13 cellular contexts compared by ENCODE assay signal in the genomic region with DNA sequence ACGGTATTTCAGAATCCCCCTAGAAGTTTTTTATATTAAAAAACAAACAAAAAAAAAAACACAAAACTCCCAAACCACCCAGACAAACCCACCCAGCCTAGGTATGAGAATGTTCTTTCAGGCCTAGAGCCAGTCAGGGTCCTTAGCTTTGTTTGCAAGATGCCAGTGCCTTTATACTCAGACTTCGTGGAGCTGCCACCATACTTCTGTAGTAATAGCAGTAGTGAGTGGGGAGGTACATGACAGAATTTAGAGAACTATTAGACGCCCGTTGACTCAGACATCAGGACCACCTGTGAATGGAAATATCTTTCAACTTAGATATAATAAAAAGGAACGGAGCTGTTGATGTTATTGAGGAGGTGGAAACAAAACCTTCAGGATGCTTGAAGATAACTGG.
DNase-seq lines count a peak whose midpoint lies in the region; ATAC-seq and TF ChIP-seq lines count a peak whose summit lies in the region.
"Had no signal": no experiment of that assay in that cellular context is flagged by ENCODE, and none has a peak within 500 bp of the region (broad histone marks: within the 10 kb centered on the region; RNA-seq: fewer than 3 reads in every experiment).

No MANE protein-coding gene starts in this region.

- no peak for ATAC-seq in effector memory CD8-positive, alpha-beta T cell (replicated peaks)
- no peak for ATAC-seq in HG02885 (IDR thresholded peaks at IDR 0.05; ENCODE audit: poor library complexity, unreplicated experiment)

- peak; percentile 23 for DNase-seq in stimulated activated CD4-positive, alpha-beta T cell treated with anti-CD3 and anti-CD28 coated beads, Interleukin-1b, Interleukin-23, amount 100 ng/mL, for 48 hours
- no peak for DNase-seq in stimulated activated CD4-positive, alpha-beta T cell treated with anti-CD3 and anti-CD28 coated beads, Interleukin-12 subunit alpha, Interleukin-12 subunit beta, amount 100 ng/mL, for 4 hours
- peak; percentile 31 for DNase-seq in activated CD4-positive, alpha-beta memory T cell treated with anti-CD3 and anti-CD28 coated beads for 36 hours
- DNase-seq in effector memory CD8-positive, alpha-beta T cell, result no peak
- DNase-seq in vagina (ENCODE audit: extremely low spot score in 2 of 2) (no peak), globus pallidus (ENCODE audit: low spot score) (no peak), HPDE6-E6E7 (ENCODE audit: extremely low spot score) (no peak)
- DNase-seq: NCI-H2107, occipital lobe had no signal

- H3K27me3 ChIP-seq in vagina, result no peaks in the 10 kb centered on the region

- no peak overlapping the region for H3K4me3 Mint-ChIP-seq in activated CD4-positive, alpha-beta memory T cell treated with anti-CD3 and anti-CD28 coated beads for 36 hours
- H3K4me3 Mint-ChIP-seq in effector memory CD8-positive, alpha-beta T cell, result no peak overlapping the region
- H3K4me3 Mint-ChIP-seq: B cell, type B pancreatic cell had no signal

- H3K4me1 Mint-ChIP-seq in activated CD4-positive, alpha-beta memory T cell treated with anti-CD3 and anti-CD28 coated beads for 36 hours (ENCODE audit: low read depth), result peaks cover 46% of the 10 kb centered on the region
- peaks cover 19 to 27% of the 10 kb centered on the region in 2 donors for H3K4me1 Mint-ChIP-seq in effector memory CD8-positive, alpha-beta T cell (ENCODE audit: low read depth in 2 of 2)

- POLR2A ChIA-PET in activated CD4-positive, alpha-beta memory T cell treated with anti-CD3 and anti-CD28 coated beads for 36 hours (lab: Charles Lee), result interaction anchor here (0.9 to 2.6 kb wide), 8 partner anchors 8 to 139 kb away, joined by 3 to 26 read pairs (median 8); partner anchors contain the start of gene MKLN1

- H3K36me3 ChIP-seq in vagina, result no peaks in the 10 kb centered on the region

- H3K4me3 ChIP-seq in vagina, result no peak overlapping the region
- H3K4me3 ChIP-seq: skin epidermis had no signal

- H3K9me3 Mint-ChIP-seq in activated CD4-positive, alpha-beta memory T cell treated with anti-CD3 and anti-CD28 coated beads for 36 hours, result no peaks in the 10 kb centered on the region
- H3K9me3 Mint-ChIP-seq in effector memory CD8-positive, alpha-beta T cell, result no peaks in the 10 kb centered on the region

- H3K4me1 ChIP-seq in vagina, result peaks cover 26% of the 10 kb centered on the region

- H3K36me3 Mint-ChIP-seq in activated CD4-positive, alpha-beta memory T cell treated with anti-CD3 and anti-CD28 coated beads for 36 hours, result no peaks in the 10 kb centered on the region
- peaks cover 6% of the 10 kb centered on the region for H3K36me3 Mint-ChIP-seq in effector memory CD8-positive, alpha-beta T cell (ENCODE audit: insufficient read depth)
- H3K36me3 Mint-ChIP-seq: type B pancreatic cell had no signal

- intact Hi-C loops in activated CD4-positive, alpha-beta memory T cell treated with anti-CD3 and anti-CD28 coated beads for 36 hours (cut with micrococcal nuclease), result loop anchor here (2.0 to 10.0 kb wide), 3 partner anchors 121 to 225 kb away; no protein-coding TSS in a partner anchor
- intact Hi-C loops in vagina (cut with DNase I), result no loop called here

- TF ChIP-seq POLR2A in vagina (IDR thresholded peaks at IDR 0.05), result no peak

- H3K27me3 Mint-ChIP-seq in activated CD4-positive, alpha-beta memory T cell treated with anti-CD3 and anti-CD28 coated beads for 36 hours, result no peaks in the 10 kb centered on the region
- H3K27me3 Mint-ChIP-seq in effector memory CD8-positive, alpha-beta T cell, result no peaks in the 10 kb centered on the region
- H3K27me3 Mint-ChIP-seq: B cell, type B pancreatic cell had no signal

- no peaks in the 10 kb centered on the region for H3K9me3 ChIP-seq in vagina

- CTCF ChIA-PET in activated CD4-positive, alpha-beta memory T cell treated with anti-CD3 and anti-CD28 coated beads for 36 hours (lab: Charles Lee), result interaction anchor here (1.2 to 2.0 kb wide), 3 partner anchors 80 to 117 kb away, joined by 3 to 7 read pairs (median 3); no protein-coding TSS in a partner anchor

- peak overlapping the region; percentile 25 for H3K27ac Mint-ChIP-seq in activated CD4-positive, alpha-beta memory T cell treated with anti-CD3 and anti-CD28 coated beads for 36 hours
- H3K27ac Mint-ChIP-seq in effector memory CD8-positive, alpha-beta T cell, result peak overlapping the region; percentile 86 to 92
- H3K27ac Mint-ChIP-seq: B cell, type B pancreatic cell had no signal

- H3K27ac ChIP-seq in vagina, result peak overlapping the region; percentile 78

- TF ChIP-seq CTCF in vagina (IDR thresholded peaks at IDR 0.05), result no peak

Comparison
In these comparisons a context has a peak if more than half of its experiments do, and no peak if none do; other contexts are left out.
1. DNase-seq: peak in stimulated activated CD4-positive, alpha-beta T cell treated with anti-CD3 and anti-CD28 coated beads, Interleukin-1b, Interleukin-23, amount 100 ng/mL, for 48 hours (single experiment) and activated CD4-positive, alpha-beta memory T cell treated with anti-CD3 and anti-CD28 coated beads for 36 hours (single experiment); none in stimulated activated CD4-positive, alpha-beta T cell treated with anti-CD3 and anti-CD28 coated beads, Interleukin-12 subunit alpha, Interleukin-12 subunit beta, amount 100 ng/mL, for 4 hours (single experiment), effector memory CD8-positive, alpha-beta T cell (0 of 3), vagina (0 of 2), globus pallidus (single experiment) and HPDE6-E6E7 (single experiment).